Comparison of ENCODE assay signal across 23 cellular contexts in genomic region chr10:132707776-132708171, GRCh38.
DNase-seq lines count a peak whose midpoint lies in the region; TF ChIP-seq lines count a peak whose summit lies in the region.
"Had no signal": no experiment of that assay in that cellular context is flagged by ENCODE, and none has a peak within 500 bp of the region (broad histone marks: within the 10 kb centered on the region; RNA-seq: fewer than 3 reads in every experiment).

No MANE protein-coding gene starts in this region.

- peak overlapping the region in 1 of 11 experiments; percentile 14; a peak in 1 of 22 replicates for H3K9ac ChIP-seq in BLaER1 treated with 17β-estradiol and CSF1 and Interleukin-3, amounts not matched to agents 10 nM and 100 nM
- H3K9ac ChIP-seq: KMS-11 had no signal

- H4K20me1 ChIP-seq in BLaER1 treated with 17β-estradiol and CSF1 and Interleukin-3, amounts not matched to agents 10 nM and 100 nM = peaks cover 0 to 74% (median 39%) of the 10 kb centered on the region in 11 experiments; a peak in 18 of 22 replicates

- no peaks in the 10 kb centered on the region for H3K27me3 ChIP-seq in BLaER1 treated with 17β-estradiol and CSF1 and Interleukin-3, amounts not matched to agents 10 nM and 100 nM
- H3K27me3 ChIP-seq in vagina = no peaks in the 10 kb centered on the region
- H3K27me3 ChIP-seq: tibial nerve had no signal

- no peak for TF ChIP-seq CTCF in vagina (IDR thresholded peaks at IDR 0.05)

- peak overlapping the region in 8 of 11 experiments; percentile 59 to 81 (median 71); a peak in 18 of 22 replicates for H3K4me2 ChIP-seq in BLaER1 treated with 17β-estradiol and CSF1 and Interleukin-3, amounts not matched to agents 10 nM and 100 nM
- H3K4me2 ChIP-seq: KMS-11 had no signal

- intact Hi-C loops in vagina (cut with DNase I) = no loop called here

- DNase-seq in caudate nucleus (lab: John Stamatoyannopoulos, UW) (no peak), islet precursor cell (peak; percentile 23), substantia nigra (lab: John Stamatoyannopoulos, UW) (no peak), cerebellar cortex (ENCODE audit: low spot score) (no peak), D341Med (ENCODE audit: low spot score) (no peak), vagina (ENCODE audit: extremely low spot score in 2 of 2) (no peak)
- DNase-seq: activated CD4-positive, CD25-positive, alpha-beta regulatory T cell treated with anti-CD3 and anti-CD28 coated beads, Interleukin-2, amount 50 U/mL, for 72 hours; activated CD8-positive, alpha-beta T cell treated with anti-CD3 and anti-CD28 coated beads, Interleukin-2, amount 10 ng/mL, durations not matched to agents 7 days and 5 days; CD4-positive, CD25-positive, alpha-beta regulatory T cell; effector CD4-positive, alpha-beta T cell; glutamatergic neuron; MM.1S; NCI-H1417; NCI-H2029 treated with DMSO at 0.1 percent for 48 hours; NCI-H2227 treated with DMSO at 0.1 percent for 48 hours; NCI-H69; stimulated activated CD8-positive, alpha-beta memory T cell treated with anti-CD3 and anti-CD28 coated beads, Interleukin-4, amount 100 ng/mL, for 48 hours; stimulated activated naive CD8-positive, alpha-beta T cell treated with anti-CD3 and anti-CD28 coated beads, Interleukin-15, amount 100 ng/mL, for 72 hours had no signal

- H3K9me3 ChIP-seq in BLaER1 treated with 17β-estradiol and CSF1 and Interleukin-3, amounts not matched to agents 10 nM and 100 nM (replicated peaks in 1 of 11) = peaks cover 18 to 30% (median 26%) of the 10 kb centered on the region in 11 experiments
- H3K9me3 ChIP-seq in vagina = no peaks in the 10 kb centered on the region
- H3K9me3 ChIP-seq: psoas muscle had no signal

- TF ChIP-seq POLR2A in vagina (IDR thresholded peaks at IDR 0.05) = no peak

- H3K4me3 ChIP-seq in BLaER1 treated with 17β-estradiol and CSF1 and Interleukin-3, amounts not matched to agents 10 nM and 100 nM = no peak overlapping the region
- no peak overlapping the region for H3K4me3 ChIP-seq in vagina
- H3K4me3 ChIP-seq: psoas muscle, skin epidermis, tibial nerve had no signal

- no peak overlapping the region for H3K27ac ChIP-seq in BLaER1 treated with 17β-estradiol and CSF1 and Interleukin-3, amounts not matched to agents 10 nM and 100 nM
- peak overlapping the region; percentile 12 for H3K27ac ChIP-seq in caudate nucleus (ENCODE audit: low read depth, low read length)
- peak overlapping the region; percentile 75 for H3K27ac ChIP-seq in substantia nigra (ENCODE audit: low read depth, low read length, poor library complexity, severe bottlenecking)
- H3K27ac ChIP-seq in vagina = no peak overlapping the region
- H3K27ac ChIP-seq: KMS-11, psoas muscle, skin epidermis, tibial nerve had no signal

- H3K36me3 ChIP-seq in BLaER1 treated with 17β-estradiol and CSF1 and Interleukin-3, amounts not matched to agents 10 nM and 100 nM = peaks cover 16 to 85% (median 36%) of the 10 kb centered on the region in 11 experiments
- H3K36me3 ChIP-seq in vagina = peaks cover 0 to 12% of the 10 kb centered on the region in 2 donors

- peaks cover 7 to 49% (median 37%) of the 10 kb centered on the region in 10 experiments; a peak in 19 of 20 replicates for H3K4me1 ChIP-seq in BLaER1 treated with 17β-estradiol and CSF1 and Interleukin-3, amounts not matched to agents 10 nM and 100 nM
- H3K4me1 ChIP-seq in vagina = no peaks in the 10 kb centered on the region
- H3K4me1 ChIP-seq: psoas muscle had no signal

Comparison
In these comparisons a context has a peak if more than half of its experiments do, and no peak if none do; other contexts are left out.
1. H3K27ac ChIP-seq: peak in caudate nucleus (single experiment) and substantia nigra (single experiment); none in BLaER1 treated with 17β-estradiol and CSF1 and Interleukin-3, amounts not matched to agents 10 nM and 100 nM (0 of 11) and vagina (single experiment).